8 cellular contexts compared by ENCODE assay signal in genomic region chr18:5894613-5895299, GRCh38. TPM values are rescaled to one million over a fixed set of nuclear protein-coding genes. Genes with fewer than 3 reads are reported as not detected.
A peak's percentile ranks its signal among the peaks of the same experiment; 100 is the strongest.
DNase-seq lines count a peak whose midpoint lies in the region; ATAC-seq and TF ChIP-seq lines count a peak whose summit lies in the region.

No MANE protein-coding gene starts in this region.

- peaks cover 7% of the 10 kb centered on the region for H3K36me3 Mint-ChIP-seq in progenitor cell of endocrine pancreas (ENCODE audit: insufficient read depth)

- H3K9me3 Mint-ChIP-seq in progenitor cell of endocrine pancreas (ENCODE audit: low read depth), result no peaks in the 10 kb centered on the region

- H3K27ac Mint-ChIP-seq in progenitor cell of endocrine pancreas, result peak overlapping the region; percentile 92

- no peak for TF ChIP-seq CTCF in GM10266 (IDR thresholded peaks at IDR 0.05; ENCODE audit: control insufficient read depth, insufficient read depth, low read depth, missing control alignments)
- TF ChIP-seq CTCF in foreskin keratinocyte (conservative IDR thresholded peaks at IDR 0.05), result no peak
- TF ChIP-seq CTCF in progenitor cell of endocrine pancreas (IDR thresholded peaks at IDR 0.05; ENCODE audit: unreplicated experiment), result no peak

- H3K27ac ChIP-seq in foreskin keratinocyte, result no peak overlapping the region

- H3K27me3 Mint-ChIP-seq in progenitor cell of endocrine pancreas, result peaks cover 53% of the 10 kb centered on the region

- ATAC-seq in foreskin keratinocyte (peak; percentile 5), GM21526 (IDR thresholded peaks at IDR 0.05; ENCODE audit: low FRiP score, unreplicated experiment) (no peak)

- peaks cover 90% of the 10 kb centered on the region for H3K27me3 ChIP-seq in foreskin keratinocyte

- H3K4me1 ChIP-seq in foreskin keratinocyte, result peaks cover 2% of the 10 kb centered on the region

- peak; percentile 65 for DNase-seq in GM10266 (ENCODE audit: extremely low spot score)
- DNase-seq in M059J (ENCODE audit: low read depth), result peak; percentile 0
- DNase-seq in foreskin keratinocyte, result no peak
- peak; percentile 31 for DNase-seq in progenitor cell of endocrine pancreas (ENCODE audit: low spot score, unreplicated experiment)
- DNase-seq in activated gamma-delta T cell treated with Interleukin-2 at 50 U/mL for 16 hours, result no peak
- no peak for DNase-seq in foreskin melanocyte
- DNase-seq in stimulated activated CD4-positive, alpha-beta T cell treated with anti-CD3 and anti-CD28 coated beads, Interleukin-12 subunit alpha, Interleukin-12 subunit beta, amount 100 ng/mL, for 4 hours, result no peak

- H3K4me1 Mint-ChIP-seq in progenitor cell of endocrine pancreas (ENCODE audit: low read depth), result peaks cover 25% of the 10 kb centered on the region

- peak overlapping the region; percentile 83 for H3K4me3 Mint-ChIP-seq in progenitor cell of endocrine pancreas (ENCODE audit: low read depth)

RNA-seq across cellular contexts. Expression of gene TMEM200C, which starts 0.6 kb away (rescaled TPM):
- total RNA-seq in M059J (2014; rRNA removed; shearing (Covaris generic)), result 0.17 and 0.54 TPM in 2 replicates
- 0.14 TPM in 1 of 2 replicates, not detected in the other for total RNA-seq in foreskin keratinocyte
- 0.02 TPM in 1 of 2 replicates, not detected in the other for polyA plus RNA-seq in foreskin keratinocyte
- 8.6 and 9.3 TPM in 2 replicates for total RNA-seq in progenitor cell of endocrine pancreas

Comparison
In these comparisons a context has a peak if more than half of its experiments do, and no peak if none do; other contexts are left out.
1. DNase-seq: peak in GM10266 (single experiment), M059J (single experiment) and progenitor cell of endocrine pancreas (single experiment); none in foreskin keratinocyte (0 of 2), activated gamma-delta T cell treated with Interleukin-2 at 50 U/mL for 16 hours (single experiment), foreskin melanocyte (single experiment) and stimulated activated CD4-positive, alpha-beta T cell treated with anti-CD3 and anti-CD28 coated beads, Interleukin-12 subunit alpha, Interleukin-12 subunit beta, amount 100 ng/mL, for 4 hours (single experiment).